ENCODE assay signal across 8 cellular contexts in the genomic region with DNA sequence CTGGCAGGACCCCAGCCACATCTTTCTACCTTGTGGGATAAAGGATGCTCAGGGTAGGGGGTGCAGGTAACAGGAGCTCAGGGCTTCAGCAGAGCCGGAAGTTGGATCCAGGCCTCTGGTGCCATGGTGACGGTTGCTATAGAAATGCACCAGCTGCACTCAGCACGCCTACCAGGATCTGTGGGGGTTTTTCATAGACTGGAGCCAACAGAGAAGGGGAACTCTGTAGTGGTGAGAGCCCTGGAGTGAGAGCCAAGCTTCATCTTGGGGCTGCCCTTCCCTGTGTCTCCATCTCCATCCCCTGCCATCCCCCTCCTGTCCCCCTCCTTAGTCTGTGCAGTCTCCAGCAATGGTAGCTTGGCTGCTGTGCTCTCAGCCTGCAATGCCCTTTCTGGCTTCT. TPM values are rescaled to one million over a fixed set of nuclear protein-coding genes. Genes with fewer than 3 reads are reported as not detected.
A peak's percentile ranks its signal among the peaks of the same experiment; 100 is the strongest.
DNase-seq lines count a peak whose midpoint lies in the region; ATAC-seq lines count a peak whose summit lies in the region.

No MANE protein-coding gene starts in this region.

- peak; percentile 72 for ATAC-seq in GM19397 (IDR thresholded peaks at IDR 0.05; ENCODE audit: unreplicated experiment)

- peak overlapping the region; percentile 43 for H2BK120ac ChIP-seq in trophoblast cell (ENCODE audit: insufficient read depth, low read length, poor library complexity)

- no peak overlapping the region for H4K12ac ChIP-seq in trophoblast cell (ENCODE audit: low read depth, low read length)

- H3K27ac ChIP-seq in BLaER1 treated with 17β-estradiol and CSF1 and Interleukin-3, amounts not matched to agents 10 nM and 100 nM, result no peak overlapping the region
- peak overlapping the region; percentile 97 for H3K27ac ChIP-seq in Karpas-422 (ENCODE audit: low read length)
- no peak overlapping the region for H3K27ac ChIP-seq in trophoblast cell (ENCODE audit: low read depth, low read length)

- H3K9ac ChIP-seq in BLaER1 treated with 17β-estradiol and CSF1 and Interleukin-3, amounts not matched to agents 10 nM and 100 nM, result no peak overlapping the region
- H3K9ac ChIP-seq in Karpas-422 (ENCODE audit: low read length) (peak overlapping the region; percentile 74), trophoblast cell (ENCODE audit: low read length) (no peak overlapping the region)

- no peak overlapping the region for H3K4me3 ChIP-seq in BLaER1 treated with 17β-estradiol and CSF1 and Interleukin-3, amounts not matched to agents 10 nM and 100 nM
- H3K4me3 ChIP-seq in Karpas-422 (ENCODE audit: low read length), result peak overlapping the region; percentile 59
- no peak overlapping the region for H3K4me3 ChIP-seq in trophoblast cell (ENCODE audit: low read depth, low read length)

- H4K20me1 ChIP-seq in BLaER1 treated with 17β-estradiol and CSF1 and Interleukin-3, amounts not matched to agents 10 nM and 100 nM, result no peaks in the 10 kb centered on the region
- H4K20me1 ChIP-seq in Karpas-422 (ENCODE audit: insufficient read depth, low read depth, low read length), result no peaks in the 10 kb centered on the region

- DNase-seq in Karpas-422 (peak; percentile 97), amygdala (lab: John Stamatoyannopoulos, UW) (peak in 47 of 56 donors; percentile 16 to 89 (median 67)), trophoblast cell (no peak), NCI-H1048 (lab: John Stamatoyannopoulos, UW) (no peak), UCSD-AML1 (lab: John Stamatoyannopoulos, UW; ENCODE audit: unreplicated experiment) (no peak), OCI-M1 (lab: John Stamatoyannopoulos, UW) (no peak)

- no peaks in the 10 kb centered on the region for H3K9me2 ChIP-seq in Karpas-422 (replicated peaks; ENCODE audit: insufficient read depth, low read length)

- no peaks in the 10 kb centered on the region for H3K9me3 ChIP-seq in BLaER1 treated with 17β-estradiol and CSF1 and Interleukin-3, amounts not matched to agents 10 nM and 100 nM (replicated peaks in 1 of 11)
- no peaks in the 10 kb centered on the region for H3K9me3 ChIP-seq in Karpas-422 (ENCODE audit: low read length)
- H3K9me3 ChIP-seq in trophoblast cell (ENCODE audit: insufficient read depth, low read depth, low read length), result peaks cover 3% of the 10 kb centered on the region

- no peak overlapping the region for H4K8ac ChIP-seq in trophoblast cell (ENCODE audit: low read depth, low read length)

- H2BK12ac ChIP-seq in trophoblast cell (ENCODE audit: low read length), result peak overlapping the region; percentile 85

- H3K4ac ChIP-seq in trophoblast cell (ENCODE audit: low read depth, low read length), result no peak overlapping the region

- peaks cover 0 to 46% (median 39%) of the 10 kb centered on the region in 10 experiments; a peak in 14 of 20 replicates for H3K4me1 ChIP-seq in BLaER1 treated with 17β-estradiol and CSF1 and Interleukin-3, amounts not matched to agents 10 nM and 100 nM
- H3K4me1 ChIP-seq in Karpas-422 (ENCODE audit: low read length), result peaks cover 73% of the 10 kb centered on the region
- H3K4me1 ChIP-seq in trophoblast cell (ENCODE audit: control insufficient read depth in 1 of 2, insufficient read depth in 2 of 2, low read length in 2 of 2), result peaks cover 26 to 29% of the 10 kb centered on the region in 2 experiments

- no peaks in the 10 kb centered on the region for H3K27me3 ChIP-seq in BLaER1 treated with 17β-estradiol and CSF1 and Interleukin-3, amounts not matched to agents 10 nM and 100 nM
- H3K27me3 ChIP-seq in Karpas-422 (ENCODE audit: low read length), result no peaks in the 10 kb centered on the region
- no peaks in the 10 kb centered on the region for H3K27me3 ChIP-seq in trophoblast cell (ENCODE audit: insufficient read depth, low read length)

- H3K4me2 ChIP-seq in BLaER1 treated with 17β-estradiol and CSF1 and Interleukin-3, amounts not matched to agents 10 nM and 100 nM, result peak overlapping the region in 7 of 11 experiments; percentile 2 to 34 (median 14); a peak in 7 of 22 replicates
- H3K4me2 ChIP-seq in Karpas-422 (ENCODE audit: low read depth, low read length, poor library complexity, severe bottlenecking), result peak overlapping the region; percentile 79
- H3K4me2 ChIP-seq in trophoblast cell (ENCODE audit: low read length), result no peak overlapping the region

- peak overlapping the region; percentile 67 for H4K91ac ChIP-seq in trophoblast cell (ENCODE audit: low read depth, low read length)

- no peak overlapping the region for H3K18ac ChIP-seq in trophoblast cell (ENCODE audit: low read length)

- H2AFZ ChIP-seq in Karpas-422 (ENCODE audit: low read length) (peak overlapping the region; percentile 52; the same call in 1 of the 2 replicates), trophoblast cell (ENCODE audit: insufficient read depth, low read length, poor library complexity) (no peak overlapping the region)

- H3K36me3 ChIP-seq in BLaER1 treated with 17β-estradiol and CSF1 and Interleukin-3, amounts not matched to agents 10 nM and 100 nM, result no peaks in the 10 kb centered on the region
- no peaks in the 10 kb centered on the region for H3K36me3 ChIP-seq in Karpas-422 (ENCODE audit: insufficient read depth, low read length)
- H3K36me3 ChIP-seq in trophoblast cell (ENCODE audit: control insufficient read depth in 1 of 2, insufficient read depth in 2 of 2, low read length in 2 of 2), result no peaks in the 10 kb centered on the region

- no peak overlapping the region for H3K23ac ChIP-seq in trophoblast cell (ENCODE audit: low read length)

- H3K79me2 ChIP-seq in Karpas-422 (ENCODE audit: low read length), result no peaks in the 10 kb centered on the region
- no peaks in the 10 kb centered on the region for H3K79me2 ChIP-seq in trophoblast cell (ENCODE audit: control insufficient read depth, insufficient read depth, low read length, poor library complexity)

- no CpG with 5 or more reads among the region's 3 CpGs for WGBS in trophoblast cell (ENCODE audit: extremely low coverage, insufficient coverage, insufficient read length)

- no peak overlapping the region for H2BK5ac ChIP-seq in trophoblast cell (ENCODE audit: low read depth, low read length, poor library complexity)

- peaks cover 25% of the 10 kb centered on the region for H3K79me1 ChIP-seq in trophoblast cell (ENCODE audit: low read length)

- H3K14ac ChIP-seq in trophoblast cell (ENCODE audit: low read length), result peak overlapping the region; percentile 65

- H2AK5ac ChIP-seq in trophoblast cell (ENCODE audit: low read length), result peak overlapping the region; percentile 61

RNA-seq across cellular contexts. Expression of a gene that starts 27.5 kb away (rescaled TPM):
- 28.4 and 30.0 TPM in 2 replicates for total RNA-seq in Karpas-422 (2014; rRNA removed; shearing (Covaris generic); ENCODE audit: low replicate concordance)
- 58.2 and 60.5 TPM in 2 replicates for polyA plus RNA-seq in trophoblast cell (2013)

Comparison
In these comparisons a context has a peak if more than half of its experiments do, and no peak if none do; other contexts are left out.
1. DNase-seq: peak in Karpas-422 (single experiment) and amygdala (47 of 56); none in trophoblast cell (0 of 2), NCI-H1048 (single experiment), UCSD-AML1 (single experiment) and OCI-M1 (single experiment).